Comparison of ENCODE assay signal across 1 cellular context in genomic region chr11:10750838-10751580, GRCh38.
TF ChIP-seq lines count a peak whose summit lies in the region.

CTR9 (plus strand) TSS chr11:10751246; CDS start chr11:10751413, 167 bp downstream.

TF ChIP-seq in K562, 482 proteins besides CTCF, POLR2A, EP300 and RAD21 (continued from another document):
- no peak for TF ChIP-seq CHD7 (IDR thresholded peaks at IDR 0.05; ENCODE audit: low read depth, low read length)
- TF ChIP-seq TCF15 (CRISPR knock-in tag; IDR thresholded peaks at IDR 0.05) = no peak
- no peak for TF ChIP-seq ZNF75A (CRISPR knock-in tag; IDR thresholded peaks at IDR 0.05)
- peak; percentile 75 for TF ChIP-seq PML (IDR thresholded peaks at IDR 0.05; ENCODE audit: low read length)
- no peak for TF ChIP-seq RNF219 (CRISPR knock-in tag; IDR thresholded peaks at IDR 0.05)
- TF ChIP-seq PYGO2 (tag; IDR thresholded peaks at IDR 0.05) = no peak
- TF ChIP-seq ZNF197 (CRISPR knock-in tag; IDR thresholded peaks at IDR 0.05; ENCODE audit: low read depth) = 0 out of 2 replicates have a peak, but pooled peaks have one; percentile 70
- no peak for TF ChIP-seq MAFG (tag; conservative IDR thresholded peaks at IDR 0.05)
- TF ChIP-seq SREBF2 (CRISPR knock-in tag; IDR thresholded peaks at IDR 0.05) = no peak
- peak; percentile 66 for TF ChIP-seq ZBTB33 (CRISPR knock-in tag; IDR thresholded peaks at IDR 0.05)
